9 cellular contexts compared by ENCODE assay signal in the genomic region with DNA sequence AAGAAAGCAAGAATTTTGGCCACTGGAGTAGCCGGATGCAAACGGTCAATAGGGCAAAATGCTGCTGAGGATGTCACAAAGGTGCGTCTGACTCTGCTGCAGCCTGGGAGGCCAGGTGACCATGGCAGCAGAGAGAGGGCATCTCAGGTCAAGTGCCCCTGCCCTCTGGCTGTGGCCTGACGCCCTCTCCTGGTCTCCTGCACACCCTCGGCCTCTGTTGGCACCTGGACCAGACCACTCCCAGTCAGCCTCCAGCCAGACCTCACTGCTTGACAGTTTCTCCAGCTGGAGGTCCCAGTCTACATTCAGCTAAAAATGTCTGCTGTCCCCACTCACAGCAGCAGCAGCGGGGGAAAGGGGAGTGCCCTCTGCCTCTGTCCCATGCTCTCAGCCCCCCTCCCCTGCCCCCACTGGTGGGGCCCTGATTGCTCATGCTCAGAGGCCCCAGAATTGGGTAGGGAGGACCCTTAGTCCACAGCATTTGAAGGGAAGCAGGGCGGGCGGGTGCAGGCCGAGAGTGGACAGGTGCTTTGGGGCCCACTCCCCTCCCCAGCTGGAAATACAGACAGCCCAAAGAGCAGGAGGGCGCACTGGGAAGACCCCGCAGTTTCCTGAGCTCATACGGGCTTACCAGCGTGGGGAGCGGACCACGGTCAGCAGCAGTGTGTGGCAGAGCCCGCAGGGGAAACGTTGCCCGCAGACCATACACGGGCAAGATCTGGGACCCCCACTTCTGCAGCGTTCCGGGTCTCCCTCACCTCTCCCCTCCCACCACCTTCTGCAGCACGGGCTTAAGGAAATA. TPM values are rescaled to one million over a fixed set of nuclear protein-coding genes. Genes with fewer than 3 reads are reported as not detected.
A peak's percentile ranks its signal among the peaks of the same experiment; 100 is the strongest.
DNase-seq lines count a peak whose midpoint lies in the region; TF ChIP-seq lines count a peak whose summit lies in the region.
"Had no signal": no experiment of that assay in that cellular context is flagged by ENCODE, and none has a peak within 500 bp of the region (broad histone marks: within the 10 kb centered on the region; RNA-seq: fewer than 3 reads in every experiment).

No MANE protein-coding gene starts in this region.

- H3K27me3 ChIP-seq in neural cell (ENCODE audit: insufficient read depth, low read depth, low read length), result no peaks in the 10 kb centered on the region

- H3K36me3 ChIP-seq in neural cell (ENCODE audit: insufficient read depth, low read length), result no peaks in the 10 kb centered on the region

- H3K9me2 ChIP-seq in neural cell (ENCODE audit: insufficient read depth, low read length), result no peaks in the 10 kb centered on the region

- H3F3A ChIP-seq in neural cell (ENCODE audit: insufficient read depth, low read length, poor library complexity, severe bottlenecking), result no peaks in the 10 kb centered on the region

- no peak overlapping the region for H3K4me2 ChIP-seq in neural cell (ENCODE audit: low read length)

- TF ChIP-seq CTCF in coronary artery (IDR thresholded peaks at IDR 0.05), result no peak
- TF ChIP-seq CTCF in neural cell (IDR thresholded peaks at IDR 0.05; ENCODE audit: poor library complexity, severe bottlenecking), result no peak

- DNase-seq in DMS79 treated with DMSO at 0.1 percent for 48 hours (lab: John Stamatoyannopoulos, UW), result peak; percentile 9
- no peak for DNase-seq in DMS79 (lab: John Stamatoyannopoulos, UW)
- DNase-seq in HuH-7 (ENCODE audit: low spot score), result peak; percentile 73
- DNase-seq in coronary artery (ENCODE audit: low spot score), result no peak
- DNase-seq in stimulated activated CD4-positive, alpha-beta T cell treated with anti-CD3 and anti-CD28 coated beads, Interleukin-4, amount 100 ng/mL, for 4 hours, result no peak
- DNase-seq in HuH-7.5 (ENCODE audit: low spot score), result no peak
- no peak for DNase-seq in kidney glomerular epithelial cell (lab: John Stamatoyannopoulos, UW)
- DNase-seq: effector CD4-positive, alpha-beta T cell had no signal

- H3K9me3 ChIP-seq in neural cell (ENCODE audit: low read length), result no peaks in the 10 kb centered on the region

- no peak overlapping the region for H3K27ac ChIP-seq in coronary artery
- H3K27ac ChIP-seq in neural cell (ENCODE audit: low read length), result no peak overlapping the region

- H3K9ac ChIP-seq in neural cell (ENCODE audit: low read length), result peak overlapping the region; percentile 85

- TF ChIP-seq RAD21 in neural cell (conservative IDR thresholded peaks at IDR 0.05), result no peak

- H3K79me2 ChIP-seq in neural cell (replicated peaks; ENCODE audit: insufficient read depth, low read length), result peaks cover 26% of the 10 kb centered on the region

- TF ChIP-seq EP300 in neural cell (conservative IDR thresholded peaks at IDR 0.05; ENCODE audit: poor library complexity, severe bottlenecking), result no peak

- H2AFZ ChIP-seq in neural cell (ENCODE audit: low read depth, low read length), result no peak overlapping the region

- H3K4me3 ChIP-seq in coronary artery, result peak overlapping the region; percentile 72
- H3K4me3 ChIP-seq in neural cell (ENCODE audit: low read length), result peak overlapping the region; percentile 92

- H4K20me1 ChIP-seq in neural cell (ENCODE audit: insufficient read depth), result peaks cover 5% of the 10 kb centered on the region

TF ChIP-seq in neural cell, 6 proteins besides CTCF, POLR2A, EP300 and RAD21:
- TF ChIP-seq, protein P1, sequence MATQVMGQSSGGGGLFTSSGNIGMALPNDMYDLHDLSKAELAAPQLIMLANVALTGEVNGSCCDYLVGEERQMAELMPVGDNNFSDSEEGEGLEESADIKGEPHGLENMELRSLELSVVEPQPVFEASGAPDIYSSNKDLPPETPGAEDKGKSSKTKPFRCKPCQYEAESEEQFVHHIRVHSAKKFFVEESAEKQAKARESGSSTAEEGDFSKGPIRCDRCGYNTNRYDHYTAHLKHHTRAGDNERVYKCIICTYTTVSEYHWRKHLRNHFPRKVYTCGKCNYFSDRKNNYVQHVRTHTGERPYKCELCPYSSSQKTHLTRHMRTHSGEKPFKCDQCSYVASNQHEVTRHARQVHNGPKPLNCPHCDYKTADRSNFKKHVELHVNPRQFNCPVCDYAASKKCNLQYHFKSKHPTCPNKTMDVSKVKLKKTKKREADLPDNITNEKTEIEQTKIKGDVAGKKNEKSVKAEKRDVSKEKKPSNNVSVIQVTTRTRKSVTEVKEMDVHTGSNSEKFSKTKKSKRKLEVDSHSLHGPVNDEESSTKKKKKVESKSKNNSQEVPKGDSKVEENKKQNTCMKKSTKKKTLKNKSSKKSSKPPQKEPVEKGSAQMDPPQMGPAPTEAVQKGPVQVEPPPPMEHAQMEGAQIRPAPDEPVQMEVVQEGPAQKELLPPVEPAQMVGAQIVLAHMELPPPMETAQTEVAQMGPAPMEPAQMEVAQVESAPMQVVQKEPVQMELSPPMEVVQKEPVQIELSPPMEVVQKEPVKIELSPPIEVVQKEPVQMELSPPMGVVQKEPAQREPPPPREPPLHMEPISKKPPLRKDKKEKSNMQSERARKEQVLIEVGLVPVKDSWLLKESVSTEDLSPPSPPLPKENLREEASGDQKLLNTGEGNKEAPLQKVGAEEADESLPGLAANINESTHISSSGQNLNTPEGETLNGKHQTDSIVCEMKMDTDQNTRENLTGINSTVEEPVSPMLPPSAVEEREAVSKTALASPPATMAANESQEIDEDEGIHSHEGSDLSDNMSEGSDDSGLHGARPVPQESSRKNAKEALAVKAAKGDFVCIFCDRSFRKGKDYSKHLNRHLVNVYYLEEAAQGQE (IDR thresholded peaks at IDR 0.05; ENCODE audit: borderline replicate concordance), result no peak
- TF ChIP-seq EZH2 (IDR thresholded peaks at IDR 0.05; ENCODE audit: borderline replicate concordance, insufficient read depth, low read length, poor library complexity, severe bottlenecking) (no peak), POLR2AphosphoS5 (IDR thresholded peaks at IDR 0.05) (no peak), TAF1 (IDR thresholded peaks at IDR 0.05; ENCODE audit: low read depth) (no peak), SMC3 (conservative IDR thresholded peaks at IDR 0.05; ENCODE audit: poor library complexity) (no peak), MXI1 (conservative IDR thresholded peaks at IDR 0.05; ENCODE audit: poor library complexity, severe bottlenecking) (no peak)

RNA-seq across cellular contexts. Expression of a gene that starts 1.6 kb away (rescaled TPM):
- polyA plus RNA-seq in neural cell, result 47.5 and 58.2 TPM in 2 replicates
- polyA minus RNA-seq in neural cell, result 69.3 and 95.4 TPM in 2 replicates

Comparison
In these comparisons a context has a peak if more than half of its experiments do, and no peak if none do; other contexts are left out.
1. DNase-seq: peak in DMS79 treated with DMSO at 0.1 percent for 48 hours (single experiment) and HuH-7 (single experiment); none in DMS79 (single experiment), coronary artery (single experiment), stimulated activated CD4-positive, alpha-beta T cell treated with anti-CD3 and anti-CD28 coated beads, Interleukin-4, amount 100 ng/mL, for 4 hours (0 of 2), HuH-7.5 (single experiment) and kidney glomerular epithelial cell (single experiment).